ENCODE assay signal across 8 cellular contexts in genomic region chr3:150409125-150409526, GRCh38. TPM values are rescaled to one million over a fixed set of nuclear protein-coding genes. Genes with fewer than 3 reads are reported as not detected.
A peak's percentile ranks its signal among the peaks of the same experiment; 100 is the strongest.
DNase-seq lines count a peak whose midpoint lies in the region; TF ChIP-seq lines count a peak whose summit lies in the region.

No MANE protein-coding gene starts in this region.

- H3K27me3 ChIP-seq in muscle layer of duodenum (ENCODE audit: low read depth, low read length) = no peaks in the 10 kb centered on the region

- TF ChIP-seq RAD21 in Ishikawa (IDR thresholded peaks at IDR 0.05; ENCODE audit: low read depth) = no peak

- H3K4me3 ChIP-seq in GM08714 (ENCODE audit: low read length) (peak overlapping the region; percentile 87), muscle layer of duodenum (ENCODE audit: low read depth in 1 of 2, low read length in 2 of 2) (peak overlapping the region; percentile 87 to 100)

- DNase-seq in cerebellar cortex (ENCODE audit: low spot score) (peak; percentile 26), posterior vena cava (ENCODE audit: low spot score) (no peak), DMS153 (lab: John Stamatoyannopoulos, UW) (no peak), D341Med (ENCODE audit: low spot score) (no peak), NCI-H446 (lab: John Stamatoyannopoulos, UW) (no peak)

- intact Hi-C loops in posterior vena cava (cut with DNase I) = no loop called here

- H3K4me1 ChIP-seq in muscle layer of duodenum (ENCODE audit: control insufficient read depth in 1 of 2, insufficient read depth in 2 of 2, low read length in 2 of 2) = peaks cover 3 to 7% of the 10 kb centered on the region in 2 donors

- no peaks in the 10 kb centered on the region for H3K9me3 ChIP-seq in muscle layer of duodenum (ENCODE audit: control insufficient read depth in 1 of 2, low read length in 2 of 2)

- H3K27ac ChIP-seq in muscle layer of duodenum (ENCODE audit: low read length) = peak overlapping the region; percentile 99

- H3K36me3 ChIP-seq in muscle layer of duodenum (ENCODE audit: control insufficient read depth in 1 of 2, insufficient read depth in 2 of 2, low read length in 2 of 2) = peaks cover 0 to 22% of the 10 kb centered on the region in 2 donors

- no peak for TF ChIP-seq EP300 in Ishikawa (IDR thresholded peaks at IDR 0.05; ENCODE audit: borderline replicate concordance)

TF ChIP-seq in Ishikawa, 13 proteins besides CTCF, POLR2A, EP300 and RAD21:
- TF ChIP-seq TAF1 (IDR thresholded peaks at IDR 0.05; ENCODE audit: low read depth) (0 out of 2 replicates have a peak, but pooled peaks have one; percentile 2), TCF12 (IDR thresholded peaks at IDR 0.05; ENCODE audit: low read depth) (no peak)

RNA-seq across cellular contexts. Expression of gene TSC22D2, which starts 1.0 kb away (rescaled TPM):
- 10 to 100 TPM; 41.8 to 68.1 TPM for total RNA-seq in posterior vena cava
